9 cellular contexts compared by ENCODE assay signal in genomic region chr10:75542902-75543301, GRCh38.
DNase-seq lines count a peak whose midpoint lies in the region; FAIRE-seq and TF ChIP-seq lines count a peak whose summit lies in the region.
"Had no signal": no experiment of that assay in that cellular context is flagged by ENCODE, and none has a peak within 500 bp of the region (broad histone marks: within the 10 kb centered on the region; RNA-seq: fewer than 3 reads in every experiment).

No MANE protein-coding gene starts in this region.

- no peaks in the 10 kb centered on the region for H3K9me3 ChIP-seq in neuron (ENCODE audit: low read length)

- H3K36me3 ChIP-seq in neuron (ENCODE audit: insufficient read depth, low read length): no peaks in the 10 kb centered on the region

- FAIRE-seq in GM12891 (lab: Jason Lieb, UNC): no peak

- TF ChIP-seq POLR2A in GM12891 (IDR thresholded peaks at IDR 0.05; ENCODE audit: low read depth, low read length): no peak

- H3K27me3 ChIP-seq in neuron (ENCODE audit: insufficient read depth, low read length): no peaks in the 10 kb centered on the region

- H3K4me3 ChIP-seq in fibroblast of pulmonary artery (replicated peaks; ENCODE audit: low read depth, low read length) (no peak overlapping the region), neuron (ENCODE audit: low read length) (peak overlapping the region; percentile 17)

- DNase-seq in AG08395 (ENCODE audit: low spot score) (peak; percentile 92), SK-N-DZ (ENCODE audit: low spot score) (peak; percentile 76), fibroblast of pulmonary artery (ENCODE audit: low read depth) (peak; percentile 41), GM19238 (ENCODE audit: insufficient read length, low spot score) (no peak), GM12891 (ENCODE audit: insufficient read length, low spot score) (no peak), COR-L47 (lab: John Stamatoyannopoulos, UW) (no peak), NCI-H446 (lab: John Stamatoyannopoulos, UW) (no peak)
- DNase-seq: ACHN had no signal

- TF ChIP-seq CTCF in fibroblast of pulmonary artery (IDR thresholded peaks at IDR 0.05; ENCODE audit: low read length, missing control alignments): no peak

- H3K4me1 ChIP-seq in neuron (ENCODE audit: insufficient read depth, low read length): peaks cover 65% of the 10 kb centered on the region

- no peak overlapping the region for H2AFZ ChIP-seq in neuron (ENCODE audit: low read depth, low read length)

TF ChIP-seq in GM12891, 5 proteins besides CTCF, POLR2A, EP300 and RAD21:
- TF ChIP-seq PAX5 (IDR thresholded peaks at IDR 0.05; ENCODE audit: insufficient read depth, low read length, severe bottlenecking) (no peak), POLR2AphosphoS5 (IDR thresholded peaks at IDR 0.05; ENCODE audit: low read depth, low read length) (no peak), TAF1 (IDR thresholded peaks at IDR 0.05; ENCODE audit: low read depth, low read length) (no peak), SPI1 (IDR thresholded peaks at IDR 0.05; ENCODE audit: low read depth, low read length) (no peak), POU2F2 (IDR thresholded peaks at IDR 0.05; ENCODE audit: low read depth, low read length) (no peak)

Comparison
In these comparisons a context has a peak if more than half of its experiments do, and no peak if none do; other contexts are left out.
1. DNase-seq: peak in AG08395 (single experiment), SK-N-DZ (single experiment) and fibroblast of pulmonary artery (single experiment); none in GM19238 (single experiment), GM12891 (single experiment), COR-L47 (single experiment) and NCI-H446 (0 of 2).